Comparison of ENCODE assay signal across 29 cellular contexts in genomic region chr2:27651056-27651455, GRCh38.
"Had no signal": no experiment of that assay in that cellular context is flagged by ENCODE, and none has a peak within 500 bp of the region (broad histone marks: within the 10 kb centered on the region; RNA-seq: fewer than 3 reads in every experiment).

No MANE protein-coding gene starts in this region.

- ATAC-seq: gastrocnemius medialis; left cardiac atrium; stimulated activated effector memory CD8-positive, alpha-beta T cell treated with anti-CD3 and anti-CD28 coated beads, Interleukin-12 subunit alpha, Interleukin-12 subunit beta, amount 100 ng/mL, for 72 hours; upper lobe of right lung; WTC11 had no signal

- H3K27ac ChIP-seq: colonic mucosa, epithelial cell of prostate, gastrocnemius medialis, hepatocyte, neutrophil, ovary, sigmoid colon, stomach, thyroid gland, upper lobe of right lung had no signal

- H3K36me3 ChIP-seq: ovary had no signal

- DNase-seq: activated CD4-positive, alpha-beta memory T cell treated with anti-CD3 and anti-CD28 coated beads, Interleukin-2, amount 10 ng/mL, durations not matched to agents 7 days and 5 days; activated CD4-positive, alpha-beta T cell treated with anti-CD3 and anti-CD28 coated beads for 1 hour; activated CD4-positive, alpha-beta T cell treated with anti-CD3 and anti-CD28 coated beads, Interleukin-2, amount 10 ng/mL, durations not matched to agents 7 days and 5 days; activated CD8-positive, alpha-beta memory T cell treated with anti-CD3 and anti-CD28 coated beads, Interleukin-2, amount 50 U/mL, for 48 hours; activated gamma-delta T cell; activated naive CD4-positive, alpha-beta T cell treated with anti-CD3 and anti-CD28 coated beads, Interleukin-2, amount 50 U/mL, for 16 hours; activated T-cell treated with anti-CD3 and anti-CD28 coated beads, Interleukin-2, amount 50 U/mL, for 24 hours; colonic mucosa; effector CD8-positive, alpha-beta T cell; gastrocnemius medialis; glutamatergic neuron; left cardiac atrium; naive B cell; nephron progenitor cell; ovary; sigmoid colon; small intestine; stimulated activated CD4-positive, alpha-beta T cell treated with anti-CD3 and anti-CD28 coated beads, Interleukin-4, amount 100 ng/mL, for 24 hours; stomach; T-helper 2 cell; thyroid gland; upper lobe of right lung had no signal

- H2AFZ ChIP-seq: hepatocyte had no signal

- H3K79me2 ChIP-seq: hepatocyte had no signal

- FAIRE-seq: endometrium, keratinocyte, small intestine had no signal

- H3K4me2 ChIP-seq: hepatocyte had no signal

- H3K9me3 ChIP-seq: colonic mucosa, gastrocnemius medialis, neutrophil, ovary, sigmoid colon, stomach, thyroid gland, upper lobe of right lung had no signal

- H3K4me3 ChIP-seq: colonic mucosa, gastrocnemius medialis, hepatocyte, ovary, sigmoid colon, stomach, thyroid gland, upper lobe of right lung had no signal

- H3K27me3 ChIP-seq: colonic mucosa, gastrocnemius medialis, hepatocyte, neutrophil, ovary, sigmoid colon, stomach, thyroid gland, upper lobe of right lung had no signal

- H3K4me1 ChIP-seq: colonic mucosa, gastrocnemius medialis, sigmoid colon, stomach, thyroid gland, upper lobe of right lung had no signal
